ENCODE assay signal across 7 cellular contexts in the genomic region with DNA sequence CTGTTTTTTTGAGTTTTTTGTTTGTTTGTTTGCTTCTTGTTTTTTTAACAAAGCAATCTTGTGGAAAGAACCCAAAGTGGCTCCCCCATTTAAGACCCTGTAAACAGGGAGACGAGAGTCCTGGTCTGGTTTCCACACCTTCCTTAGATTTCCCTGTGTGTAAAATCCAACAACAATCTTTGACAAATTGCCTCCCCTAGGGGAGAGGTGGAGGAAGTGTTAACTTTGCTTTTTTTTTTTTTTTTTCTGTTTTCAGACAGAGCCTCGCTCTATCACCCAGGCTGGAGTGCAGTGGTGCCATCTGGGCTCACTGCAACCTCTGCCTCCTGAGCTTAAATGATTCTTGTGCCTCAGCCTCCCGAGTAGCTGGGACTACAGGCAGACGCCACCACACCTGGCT.
DNase-seq lines count a peak whose midpoint lies in the region; ATAC-seq and TF ChIP-seq lines count a peak whose summit lies in the region.
"Not testable (repeated sequence)": the region's sequence is repeated elsewhere in the genome, so short reads cannot be mapped to it uniquely, and the experiment has no call there.

No MANE protein-coding gene starts in this region.

- not testable (repeated sequence) for H3K4me3 Mint-ChIP-seq in chondrocyte (ENCODE audit: unreplicated experiment); glutamatergic neuron (ENCODE audit: unreplicated experiment); nephron progenitor cell; progenitor cell of endocrine pancreas (ENCODE audit: low read depth)

- in situ Hi-C loops in Panc1 (cut with HindIII; ENCODE audit: low pct_unique_long_range_greater_than_20kb, low sequenced_read_pairs): not testable (repeated sequence)

- not testable (repeated sequence) for H3K9me3 Mint-ChIP-seq in chondrocyte (ENCODE audit: low read depth); glutamatergic neuron (ENCODE audit: unreplicated experiment); nephron progenitor cell; progenitor cell of endocrine pancreas (ENCODE audit: low read depth)

- ATAC-seq in Panc1: not testable (repeated sequence)

- not testable (repeated sequence) for H3K36me3 ChIP-seq in Panc1 (ENCODE audit: control insufficient read depth, insufficient read depth, low read length)

- H3K27me3 ChIP-seq in Panc1 (ENCODE audit: control insufficient read depth, insufficient read depth, low read length): not testable (repeated sequence)

- DNase-seq in Panc1 (ENCODE audit: low read depth, low spot score); chondrocyte (ENCODE audit: low spot score); glutamatergic neuron; nephron progenitor cell; progenitor cell of endocrine pancreas (ENCODE audit: low spot score, unreplicated experiment): not testable (repeated sequence)

- not testable (repeated sequence) for H3K4me3 ChIP-seq in Panc1 (ENCODE audit: low read depth in 2 of 2, low read length in 2 of 2)

- H3K27ac Mint-ChIP-seq in chondrocyte (ENCODE audit: unreplicated experiment); glutamatergic neuron (ENCODE audit: unreplicated experiment); nephron progenitor cell; progenitor cell of endocrine pancreas: not testable (repeated sequence)

- not testable (repeated sequence) for H3K9me3 ChIP-seq in Panc1 (ENCODE audit: control insufficient read depth, insufficient read depth, low read depth, low read length)

- intact Hi-C loops in Panc1 (cut with micrococcal nuclease; ENCODE audit: unreplicated experiment): not testable (repeated sequence)

- TF ChIP-seq CTCF in C4-2B (conservative IDR thresholded peaks at IDR 0.05) (peak; percentile 23), GM12872 (IDR thresholded peaks at IDR 0.05; ENCODE audit: insufficient read depth, low read depth, low read length) (0 out of 3 replicates have a peak, but pooled peaks have one; percentile 3), Panc1 (IDR thresholded peaks at IDR 0.05) (peak; percentile 35; the same call in 1 of the 2 replicates), chondrocyte (IDR thresholded peaks at IDR 0.05) (peak; percentile 32), glutamatergic neuron (IDR thresholded peaks at IDR 0.05; ENCODE audit: partially characterized antibody, unreplicated experiment) (peak; percentile 37), nephron progenitor cell (IDR thresholded peaks at IDR 0.05) (peak; percentile 44), progenitor cell of endocrine pancreas (IDR thresholded peaks at IDR 0.05; ENCODE audit: unreplicated experiment) (peak; percentile 39)

- H3K4me1 ChIP-seq in Panc1 (ENCODE audit: control insufficient read depth, insufficient read depth, low read length): not testable (repeated sequence)

- CTCF ChIA-PET in Panc1 (lab: Charles Lee): interaction anchor here (0.7 kb wide), 1 partner anchor 1690 kb away, joined by 3 read pairs; no protein-coding TSS in a partner anchor

- H3K27me3 Mint-ChIP-seq in chondrocyte (ENCODE audit: low read depth); glutamatergic neuron (ENCODE audit: unreplicated experiment); nephron progenitor cell (ENCODE audit: low read depth, poor library complexity); progenitor cell of endocrine pancreas: not testable (repeated sequence)

- not testable (repeated sequence) for BruUV-seq in Panc1 (replicated peaks; lab: Mats Ljungman, UMichigan)

- POLR2A ChIA-PET in Panc1 (lab: Charles Lee): not testable (repeated sequence)

- not testable (repeated sequence) for H3K36me3 Mint-ChIP-seq in chondrocyte (ENCODE audit: low read depth); glutamatergic neuron (ENCODE audit: unreplicated experiment); nephron progenitor cell (ENCODE audit: low read depth); progenitor cell of endocrine pancreas (ENCODE audit: insufficient read depth)

- not testable (repeated sequence) for H3K27ac ChIP-seq in C4-2B; Panc1 (ENCODE audit: low read length)

- H3K4me1 Mint-ChIP-seq in chondrocyte (ENCODE audit: low read depth); glutamatergic neuron (ENCODE audit: low read depth, unreplicated experiment); nephron progenitor cell; progenitor cell of endocrine pancreas (ENCODE audit: low read depth): not testable (repeated sequence)
